ENCODE assay signal across 31 cellular contexts in the genomic region with DNA sequence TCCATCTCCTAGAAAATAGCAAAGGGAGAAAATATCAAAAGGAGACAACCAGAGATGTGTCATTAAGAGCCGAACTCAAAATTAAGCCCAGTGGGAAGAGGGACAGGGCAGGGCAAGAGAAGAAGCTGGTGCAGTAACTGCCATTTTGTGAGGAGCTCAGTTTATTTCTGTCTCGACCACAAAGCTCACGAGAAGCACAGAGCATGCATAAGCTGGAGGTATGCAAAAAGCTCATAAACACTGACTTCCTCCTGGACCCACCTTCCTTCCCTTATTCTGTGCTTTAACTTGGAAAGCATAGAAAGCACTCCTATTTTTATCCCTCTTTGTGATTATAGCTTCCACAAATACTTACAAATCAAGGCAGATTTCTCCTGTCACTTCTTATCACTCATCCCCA.
DNase-seq lines count a peak whose midpoint lies in the region; ATAC-seq and TF ChIP-seq lines count a peak whose summit lies in the region.
"Had no signal": no experiment of that assay in that cellular context is flagged by ENCODE, and none has a peak within 500 bp of the region (broad histone marks: within the 10 kb centered on the region; RNA-seq: fewer than 3 reads in every experiment).

No MANE protein-coding gene starts in this region.

- TF ChIP-seq RAD21 in neural cell (conservative IDR thresholded peaks at IDR 0.05), result no peak

- H3K9me3 ChIP-seq in BLaER1, result no peaks in the 10 kb centered on the region
- H3K9me3 ChIP-seq in Karpas-422 (ENCODE audit: low read length), result no peaks in the 10 kb centered on the region
- H3K9me3 ChIP-seq in neural cell (ENCODE audit: low read length), result no peaks in the 10 kb centered on the region
- H3K9me3 ChIP-seq: left ventricle myocardium inferior, pancreas, right atrium auricular region had no signal

- H3K27ac ChIP-seq in BLaER1 (no peak overlapping the region), Karpas-422 (ENCODE audit: low read length) (no peak overlapping the region), neural cell (ENCODE audit: low read length) (no peak overlapping the region)
- H3K27ac ChIP-seq: hepatocyte, left ventricle myocardium inferior, pancreas, right atrium auricular region had no signal

- no peaks in the 10 kb centered on the region for H3F3A ChIP-seq in neural cell (ENCODE audit: insufficient read depth, low read length, poor library complexity, severe bottlenecking)

- TF ChIP-seq EP300 in neural cell (conservative IDR thresholded peaks at IDR 0.05; ENCODE audit: poor library complexity, severe bottlenecking), result peak; percentile 18

- no peaks in the 10 kb centered on the region for H3K36me3 ChIP-seq in BLaER1
- H3K36me3 ChIP-seq in Karpas-422 (ENCODE audit: insufficient read depth, low read length), result no peaks in the 10 kb centered on the region
- H3K36me3 ChIP-seq in neural cell (ENCODE audit: insufficient read depth, low read length), result no peaks in the 10 kb centered on the region
- H3K36me3 ChIP-seq: pancreas had no signal

- H3K27me3 ChIP-seq in BLaER1 (no peaks in the 10 kb centered on the region), Karpas-422 (ENCODE audit: low read length) (no peaks in the 10 kb centered on the region), neural cell (ENCODE audit: insufficient read depth, low read depth, low read length) (no peaks in the 10 kb centered on the region)
- H3K27me3 ChIP-seq: pancreas, right atrium auricular region had no signal

- peak overlapping the region; percentile 10 for H3K27ac Mint-ChIP-seq in activated T-helper 17 cell treated with anti-CD3 and anti-CD28 coated beads, Interleukin-2, amount 50 U/mL, for 72 hours
- no peak overlapping the region for H3K27ac Mint-ChIP-seq in activated T-helper 1 cell treated with anti-CD3 and anti-CD28 coated beads, Interleukin-12 subunit alpha, Interleukin-12 subunit beta, Interleukin-2, Interleukin-4 antibody, amounts not matched to agents 30 ng/mL and 10 ng/mL and 1 ng/mL, durations not matched to agents 14 hours and 24 hours and 36 hours
- H3K27ac Mint-ChIP-seq: activated B cell treated with CpG ODN at 0.5 μM for 24 hours; activated naive CD8-positive, alpha-beta T cell treated with anti-CD3 and anti-CD28 coated beads, Interleukin-2, amount 50 U/mL, for 24 hours; brain; mesothelial cell of epicardium; natural killer cell had no signal

- peaks cover 24% of the 10 kb centered on the region for H3K27me3 Mint-ChIP-seq in activated T-helper 17 cell treated with anti-CD3 and anti-CD28 coated beads, Interleukin-2, amount 50 U/mL, for 72 hours
- peaks cover 11% of the 10 kb centered on the region for H3K27me3 Mint-ChIP-seq in activated T-helper 1 cell treated with anti-CD3 and anti-CD28 coated beads, Interleukin-12 subunit alpha, Interleukin-12 subunit beta, Interleukin-2, Interleukin-4 antibody, amounts not matched to agents 30 ng/mL and 10 ng/mL and 1 ng/mL, durations not matched to agents 14 hours and 24 hours and 36 hours (ENCODE audit: insufficient read depth)
- H3K27me3 Mint-ChIP-seq: activated B cell treated with CpG ODN at 0.5 μM for 24 hours had no signal

- peak overlapping the region; percentile 29; the same call in 1 of the 2 replicates for H2AFZ ChIP-seq in Karpas-422 (ENCODE audit: low read length)
- no peak overlapping the region for H2AFZ ChIP-seq in neural cell (ENCODE audit: low read depth, low read length)
- H2AFZ ChIP-seq: hepatocyte had no signal

- intact Hi-C loops in posterior cingulate gyrus (cut with DNase I), result no loop called here
- intact Hi-C loops in activated T-helper 1 cell treated with anti-CD3 and anti-CD28 coated beads, Interleukin-12 subunit alpha, Interleukin-12 subunit beta, Interleukin-2, Interleukin-4 antibody, amounts not matched to agents 30 ng/mL and 10 ng/mL and 1 ng/mL, durations not matched to agents 14 hours and 24 hours and 36 hours (cut with micrococcal nuclease), result no loop called here

- H3K4me2 ChIP-seq in BLaER1, result peak overlapping the region; percentile 50
- H3K4me2 ChIP-seq in Karpas-422 (ENCODE audit: low read depth, low read length, poor library complexity, severe bottlenecking), result peak overlapping the region; percentile 34
- no peak overlapping the region for H3K4me2 ChIP-seq in neural cell (ENCODE audit: low read length)
- H3K4me2 ChIP-seq: hepatocyte had no signal

- H3K36me3 Mint-ChIP-seq in activated T-helper 17 cell treated with anti-CD3 and anti-CD28 coated beads, Interleukin-2, amount 50 U/mL, for 72 hours (ENCODE audit: low read depth), result no peaks in the 10 kb centered on the region
- no peaks in the 10 kb centered on the region for H3K36me3 Mint-ChIP-seq in activated T-helper 1 cell treated with anti-CD3 and anti-CD28 coated beads, Interleukin-12 subunit alpha, Interleukin-12 subunit beta, Interleukin-2, Interleukin-4 antibody, amounts not matched to agents 30 ng/mL and 10 ng/mL and 1 ng/mL, durations not matched to agents 14 hours and 24 hours and 36 hours (ENCODE audit: low read depth)
- H3K36me3 Mint-ChIP-seq: brain, mesothelial cell of epicardium, natural killer cell had no signal

- no peaks in the 10 kb centered on the region for H3K9me3 Mint-ChIP-seq in activated T-helper 17 cell treated with anti-CD3 and anti-CD28 coated beads, Interleukin-2, amount 50 U/mL, for 72 hours
- no peaks in the 10 kb centered on the region for H3K9me3 Mint-ChIP-seq in activated T-helper 1 cell treated with anti-CD3 and anti-CD28 coated beads, Interleukin-12 subunit alpha, Interleukin-12 subunit beta, Interleukin-2, Interleukin-4 antibody, amounts not matched to agents 30 ng/mL and 10 ng/mL and 1 ng/mL, durations not matched to agents 14 hours and 24 hours and 36 hours
- H3K9me3 Mint-ChIP-seq: activated B cell treated with CpG ODN at 0.5 μM for 24 hours; activated naive CD8-positive, alpha-beta T cell treated with anti-CD3 and anti-CD28 coated beads, Interleukin-2, amount 50 U/mL, for 24 hours; brain; mesothelial cell of epicardium; natural killer cell had no signal

- peaks cover 5% of the 10 kb centered on the region for H3K4me1 Mint-ChIP-seq in activated T-helper 17 cell treated with anti-CD3 and anti-CD28 coated beads, Interleukin-2, amount 50 U/mL, for 72 hours
- no peaks in the 10 kb centered on the region for H3K4me1 Mint-ChIP-seq in activated T-helper 1 cell treated with anti-CD3 and anti-CD28 coated beads, Interleukin-12 subunit alpha, Interleukin-12 subunit beta, Interleukin-2, Interleukin-4 antibody, amounts not matched to agents 30 ng/mL and 10 ng/mL and 1 ng/mL, durations not matched to agents 14 hours and 24 hours and 36 hours (ENCODE audit: low read depth)
- H3K4me1 Mint-ChIP-seq: activated naive CD8-positive, alpha-beta T cell treated with anti-CD3 and anti-CD28 coated beads, Interleukin-2, amount 50 U/mL, for 24 hours; natural killer cell had no signal

- DNase-seq in Karpas-422, result peak; percentile 63
- DNase-seq in posterior cingulate gyrus, result no peak
- DNase-seq in activated T-helper 1 cell treated with anti-CD3 and anti-CD28 coated beads, Interleukin-12 subunit alpha, Interleukin-12 subunit beta, Interleukin-2, Interleukin-4 antibody, amounts not matched to agents 30 ng/mL and 10 ng/mL and 1 ng/mL, durations not matched to agents 14 hours and 24 hours and 36 hours (ENCODE audit: low spot score), result no peak
- no peak for DNase-seq in activated CD8-positive, alpha-beta memory T cell treated with anti-CD3 and anti-CD28 coated beads for 24 hours
- DNase-seq: ACHN; activated B cell treated with CpG ODN at 0.5 μM for 24 hours; activated CD4-positive, alpha-beta T cell treated with anti-CD3 and anti-CD28 coated beads, Interleukin-2, amount 50 U/mL, for 4 hours; activated CD8-positive, alpha-beta memory T cell treated with anti-CD3 and anti-CD28 coated beads, Interleukin-2, amount 50 U/mL, for 4 hours; activated effector memory CD4-positive, alpha-beta T cell treated with anti-CD3 and anti-CD28 coated beads, Interleukin-2, amount 50 U/mL, for 16 hours; activated naive CD8-positive, alpha-beta T cell treated with anti-CD3 and anti-CD28 coated beads, Interleukin-2, amount 50 U/mL, for 24 hours; C1 segment of cervical spinal cord; effector memory CD4-positive, alpha-beta T cell; erythroblast; left ventricle myocardium inferior; MM.1S; natural killer cell; NCI-H1694; NCI-H2171; NCI-H524; pancreas; stimulated activated CD4-positive, alpha-beta T cell treated with anti-CD3 and anti-CD28 coated beads, Interleukin-12 subunit alpha, Interleukin-12 subunit beta, amount 100 ng/mL, for 4 hours; stimulated activated CD4-positive, alpha-beta T cell treated with anti-CD3 and anti-CD28 coated beads, Interleukin-4, amount 100 ng/mL, for 4 hours; stimulated activated naive CD8-positive, alpha-beta T cell treated with anti-CD3 and anti-CD28 coated beads, Interleukin-15, Interleukin-2, amounts not matched to agents 100 U/mL and 50 U/mL, for 24 hours had no signal

- H3K4me1 ChIP-seq in BLaER1 (peaks cover 15% of the 10 kb centered on the region), Karpas-422 (ENCODE audit: low read length) (peaks cover 12% of the 10 kb centered on the region)
- H3K4me1 ChIP-seq: left ventricle myocardium inferior, pancreas, right atrium auricular region had no signal

- no peak overlapping the region for H3K4me3 Mint-ChIP-seq in activated T-helper 17 cell treated with anti-CD3 and anti-CD28 coated beads, Interleukin-2, amount 50 U/mL, for 72 hours
- no peak overlapping the region for H3K4me3 Mint-ChIP-seq in activated T-helper 1 cell treated with anti-CD3 and anti-CD28 coated beads, Interleukin-12 subunit alpha, Interleukin-12 subunit beta, Interleukin-2, Interleukin-4 antibody, amounts not matched to agents 30 ng/mL and 10 ng/mL and 1 ng/mL, durations not matched to agents 14 hours and 24 hours and 36 hours
- H3K4me3 Mint-ChIP-seq: activated B cell treated with CpG ODN at 0.5 μM for 24 hours; activated naive CD8-positive, alpha-beta T cell treated with anti-CD3 and anti-CD28 coated beads, Interleukin-2, amount 50 U/mL, for 24 hours; brain; mesothelial cell of epicardium; natural killer cell had no signal

- no peak for ATAC-seq in activated T-helper 17 cell treated with anti-CD3 and anti-CD28 coated beads, Interleukin-2, amount 50 U/mL, for 72 hours (replicated peaks)
- ATAC-seq in GM18520 (IDR thresholded peaks at IDR 0.05; ENCODE audit: unreplicated experiment), result no peak
- ATAC-seq: activated naive CD8-positive, alpha-beta T cell treated with anti-CD3 and anti-CD28 coated beads, Interleukin-2, amount 50 U/mL, for 24 hours; natural killer cell; pancreas; stimulated activated naive CD8-positive, alpha-beta T cell treated with anti-CD3 and anti-CD28 coated beads, Interleukin-15, Interleukin-2, amounts not matched to agents 100 U/mL and 50 U/mL, for 24 hours had no signal

- H3K9me2 ChIP-seq in Karpas-422 (replicated peaks; ENCODE audit: insufficient read depth, low read length) (no peaks in the 10 kb centered on the region), neural cell (ENCODE audit: insufficient read depth, low read length) (no peaks in the 10 kb centered on the region)

- H4K20me1 ChIP-seq in BLaER1 (no peaks in the 10 kb centered on the region), Karpas-422 (ENCODE audit: insufficient read depth, low read depth, low read length) (no peaks in the 10 kb centered on the region), neural cell (ENCODE audit: insufficient read depth) (no peaks in the 10 kb centered on the region)

- TF ChIP-seq CTCF in neural cell (IDR thresholded peaks at IDR 0.05; ENCODE audit: poor library complexity, severe bottlenecking), result no peak

- H3K9ac ChIP-seq in BLaER1 (no peak overlapping the region), Karpas-422 (ENCODE audit: low read length) (no peak overlapping the region), neural cell (ENCODE audit: low read length) (no peak overlapping the region)

- H3K79me2 ChIP-seq in Karpas-422 (ENCODE audit: low read length) (no peaks in the 10 kb centered on the region), neural cell (replicated peaks; ENCODE audit: insufficient read depth, low read length) (no peaks in the 10 kb centered on the region)
- H3K79me2 ChIP-seq: hepatocyte had no signal

- no peak overlapping the region for H3K4me3 ChIP-seq in BLaER1
- H3K4me3 ChIP-seq in Karpas-422 (ENCODE audit: low read length), result no peak overlapping the region
- H3K4me3 ChIP-seq in neural cell (ENCODE audit: low read length), result no peak overlapping the region
- H3K4me3 ChIP-seq: hepatocyte, left ventricle myocardium inferior, pancreas, right atrium auricular region had no signal
